33 cellular contexts compared by ENCODE assay signal in the genomic region with DNA sequence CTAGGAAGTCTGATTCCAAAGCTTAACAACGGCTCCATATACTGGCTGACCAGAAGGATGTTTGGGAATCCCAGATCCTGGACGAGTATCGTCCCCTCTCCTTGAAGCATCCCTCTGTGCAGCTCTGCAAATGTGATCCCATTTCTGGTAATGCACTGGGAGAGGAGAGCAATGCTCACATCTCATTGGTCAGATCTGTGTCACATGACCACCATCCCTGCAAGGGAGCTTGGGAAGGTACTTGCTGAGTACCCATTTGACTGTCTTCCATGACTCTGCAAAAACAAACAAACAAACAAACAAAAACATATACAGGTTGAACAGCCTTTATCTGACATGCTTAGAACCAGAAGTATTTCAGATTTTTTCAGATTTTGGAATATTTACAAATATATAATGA.
"Had no signal": no experiment of that assay in that cellular context is flagged by ENCODE, and none has a peak within 500 bp of the region (broad histone marks: within the 10 kb centered on the region; RNA-seq: fewer than 3 reads in every experiment).

No MANE protein-coding gene starts in this region.

- H3K27ac Mint-ChIP-seq: natural killer cell treated with Interleukin-12 subunit alpha and Interleukin-12 subunit beta and Interleukin-15 and Interleukin-18, amount 100 ng/mL, for 72 hours; nephron progenitor cell; progenitor cell of endocrine pancreas; stimulated activated memory B cell treated with anti-CD40 and anti-IgM and Interleukin-4, amounts not matched to agents 10 μg/mL and 1 μg/mL and 100 μg/mL, for 72 hours; stimulated activated naive CD8-positive, alpha-beta T cell treated with anti-CD3 and anti-CD28 coated beads, Interleukin-15, amount 100 ng/mL, for 72 hours had no signal

- H3K9me3 Mint-ChIP-seq: natural killer cell treated with Interleukin-12 subunit alpha and Interleukin-12 subunit beta and Interleukin-15 and Interleukin-18, amount 100 ng/mL, for 72 hours; neural crest cell had no signal

- H3K9me3 ChIP-seq: neutrophil, ovary, thyroid gland, vagina had no signal

- H3K9ac ChIP-seq: parathyroid adenoma had no signal

- H3K79me2 ChIP-seq: parathyroid adenoma had no signal

- H3K4me1 ChIP-seq: parathyroid adenoma, psoas muscle, thyroid gland, upper lobe of left lung, vagina had no signal

- H3K4me3 ChIP-seq: ovary, psoas muscle, skin epidermis, smooth muscle cell, spleen, thoracic aorta, thyroid gland, tibial nerve, upper lobe of left lung, vagina had no signal

- H3K4me3 Mint-ChIP-seq: naive thymus-derived CD8-positive, alpha-beta T cell; natural killer cell treated with Interleukin-12 subunit alpha and Interleukin-12 subunit beta and Interleukin-15 and Interleukin-18, amount 100 ng/mL, for 72 hours; nephron progenitor cell; neural crest cell; stimulated activated memory B cell treated with anti-CD40 and anti-IgM and Interleukin-4, amounts not matched to agents 10 μg/mL and 1 μg/mL and 100 μg/mL, for 72 hours; stimulated activated naive CD8-positive, alpha-beta T cell treated with anti-CD3 and anti-CD28 coated beads, Interleukin-15, amount 100 ng/mL, for 72 hours had no signal

- H3K4me2 ChIP-seq: smooth muscle cell had no signal

- H3K36me3 ChIP-seq: neutrophil, ovary, spleen, thoracic aorta, thyroid gland, tibial nerve, upper lobe of left lung, vagina had no signal

- H3K27me3 ChIP-seq: neutrophil, ovary, spleen, thyroid gland, tibial nerve, upper lobe of left lung, vagina had no signal

- H2AFZ ChIP-seq: parathyroid adenoma had no signal

- ATAC-seq: naive thymus-derived CD8-positive, alpha-beta T cell; natural killer cell treated with Interleukin-12 subunit alpha and Interleukin-12 subunit beta and Interleukin-15 and Interleukin-18, amount 100 ng/mL, for 72 hours; psoas muscle; right cardiac atrium; sciatic nerve; stimulated activated memory B cell treated with anti-CD40 and anti-IgM and Interleukin-4, amounts not matched to agents 10 μg/mL and 1 μg/mL and 100 μg/mL, for 72 hours; stimulated activated naive CD8-positive, alpha-beta T cell treated with anti-CD3 and anti-CD28 coated beads, Interleukin-15, amount 100 ng/mL, for 72 hours; stimulated activated naive CD8-positive, alpha-beta T cell treated with anti-CD3 and anti-CD28 coated beads, Interleukin-15, Interleukin-2, amounts not matched to agents 100 U/mL and 50 U/mL, for 24 hours had no signal

- FAIRE-seq: urothelium cell line had no signal

- H3K27ac ChIP-seq: neutrophil, ovary, parathyroid adenoma, psoas muscle, skin epidermis, spleen, thoracic aorta, thyroid gland, tibial nerve, upper lobe of left lung, vagina had no signal

- H3K4me1 Mint-ChIP-seq: nephron progenitor cell; neural crest cell; stimulated activated memory B cell treated with anti-CD40 and anti-IgM and Interleukin-4, amounts not matched to agents 10 μg/mL and 1 μg/mL and 100 μg/mL, for 72 hours; stimulated activated naive CD8-positive, alpha-beta T cell treated with anti-CD3 and anti-CD28 coated beads, Interleukin-15, amount 100 ng/mL, for 72 hours had no signal

- H3K27me3 Mint-ChIP-seq: naive thymus-derived CD8-positive, alpha-beta T cell; natural killer cell treated with Interleukin-12 subunit alpha and Interleukin-12 subunit beta and Interleukin-15 and Interleukin-18, amount 100 ng/mL, for 72 hours; progenitor cell of endocrine pancreas; stimulated activated memory B cell treated with anti-CD40 and anti-IgM and Interleukin-4, amounts not matched to agents 10 μg/mL and 1 μg/mL and 100 μg/mL, for 72 hours; stimulated activated naive CD8-positive, alpha-beta T cell treated with anti-CD3 and anti-CD28 coated beads, Interleukin-15, amount 100 ng/mL, for 72 hours had no signal

- H3K36me3 Mint-ChIP-seq: natural killer cell treated with Interleukin-12 subunit alpha and Interleukin-12 subunit beta and Interleukin-15 and Interleukin-18, amount 100 ng/mL, for 72 hours had no signal

- DNase-seq: naive thymus-derived CD8-positive, alpha-beta T cell; nephron progenitor cell; nucleus accumbens; ovary; posterior cingulate gyrus; psoas muscle; right cardiac atrium; spleen; stimulated activated CD4-positive, alpha-beta T cell treated with anti-CD3 and anti-CD28 coated beads, Interleukin-12 subunit alpha, Interleukin-12 subunit beta, amount 100 ng/mL, for 4 hours; stimulated activated CD4-positive, alpha-beta T cell treated with anti-CD3 and anti-CD28 coated beads, Interleukin-1b, Interleukin-23, amount 100 ng/mL, for 48 hours; stimulated activated CD4-positive, alpha-beta T cell treated with anti-CD3 and anti-CD28 coated beads, Interleukin-4, amount 100 ng/mL, for 1 hour; stimulated activated CD4-positive, alpha-beta T cell treated with anti-CD3 and anti-CD28 coated beads, Interleukin-4, amount 100 ng/mL, for 4 hours; stimulated activated CD8-positive, alpha-beta memory T cell treated with anti-CD3 and anti-CD28 coated beads, Interleukin-4, amount 100 ng/mL, for 48 hours; stimulated activated naive CD4-positive, alpha-beta T cell; stimulated activated naive CD8-positive, alpha-beta T cell treated with anti-CD3 and anti-CD28 coated beads, Interleukin-15, amount 100 ng/mL, for 72 hours; stimulated activated naive CD8-positive, alpha-beta T cell treated with anti-CD3 and anti-CD28 coated beads, Interleukin-15, Interleukin-2, amounts not matched to agents 100 U/mL and 50 U/mL, for 24 hours; substantia nigra; thyroid gland; trophoblast cell; upper lobe of left lung had no signal
